ENCODE assay signal across 8 cellular contexts in genomic region chr12:92928431-92928961, GRCh38. TPM values are rescaled to one million over a fixed set of nuclear protein-coding genes. Genes with fewer than 3 reads are reported as not detected.
DNase-seq lines count a peak whose midpoint lies in the region; ATAC-seq, FAIRE-seq and TF ChIP-seq lines count a peak whose summit lies in the region.

No MANE protein-coding gene starts in this region.

- ATAC-seq in HG03175 (IDR thresholded peaks at IDR 0.05; ENCODE audit: unreplicated experiment): peak; percentile 15
- ATAC-seq in left colon: peak; percentile 59

- H3K27me3 ChIP-seq in bronchial epithelial cell (ENCODE audit: control insufficient read depth, insufficient read depth, low read length): no peaks in the 10 kb centered on the region

- TF ChIP-seq CTCF in bronchial epithelial cell (IDR thresholded peaks at IDR 0.05; ENCODE audit: insufficient read depth, low read length, severe bottlenecking): no peak

- DNase-seq in NCI-H2081 (lab: John Stamatoyannopoulos, UW): peak; percentile 53 to 57
- DNase-seq in NCI-H2081 treated with DMSO at 0.1 percent for 48 hours (lab: John Stamatoyannopoulos, UW): no peak
- peak; percentile 54 for DNase-seq in UCSD-AML1 (lab: John Stamatoyannopoulos, UW; ENCODE audit: unreplicated experiment)
- no peak for DNase-seq in bronchial epithelial cell (ENCODE audit: low read depth)
- peak; percentile 42 to 57 for DNase-seq in left colon
- peak; percentile 62 to 72 for DNase-seq in stimulated activated CD4-positive, alpha-beta T cell treated with anti-CD3 and anti-CD28 coated beads, Interleukin-2, amount 100 ng/mL, for 24 hours
- no peak for DNase-seq in HTR-8/SVneo (ENCODE audit: insufficient read length, low spot score)

- FAIRE-seq in bronchial epithelial cell (lab: Jason Lieb, UNC): no peak
- FAIRE-seq in HTR-8/SVneo (lab: Jason Lieb, UNC): no peak

- intact Hi-C loops in left colon (cut with DNase I, micrococcal nuclease): no loop called here

- no peaks in the 10 kb centered on the region for H3K36me3 ChIP-seq in bronchial epithelial cell (ENCODE audit: control insufficient read depth, insufficient read depth, low read length)

- peak overlapping the region; percentile 53 for H3K4me3 ChIP-seq in bronchial epithelial cell (ENCODE audit: low read depth, low read length)

RNA-seq across cellular contexts. Expression of gene EEA1, which starts 0.6 kb away (rescaled TPM):
- total RNA-seq in bronchial epithelial cell: 8.4 and 13.7 TPM in 2 replicates
- 10 to 100 TPM; 32.4 to 33.4 TPM for total RNA-seq in left colon

Comparison
In these comparisons a context has a peak if more than half of its experiments do, and no peak if none do; other contexts are left out.
1. DNase-seq: peak in NCI-H2081 (2 of 2), UCSD-AML1 (single experiment), left colon (2 of 2) and stimulated activated CD4-positive, alpha-beta T cell treated with anti-CD3 and anti-CD28 coated beads, Interleukin-2, amount 100 ng/mL, for 24 hours (2 of 2); none in NCI-H2081 treated with DMSO at 0.1 percent for 48 hours (single experiment), bronchial epithelial cell (single experiment) and HTR-8/SVneo (single experiment).